17 cellular contexts compared by ENCODE assay signal in the genomic region with DNA sequence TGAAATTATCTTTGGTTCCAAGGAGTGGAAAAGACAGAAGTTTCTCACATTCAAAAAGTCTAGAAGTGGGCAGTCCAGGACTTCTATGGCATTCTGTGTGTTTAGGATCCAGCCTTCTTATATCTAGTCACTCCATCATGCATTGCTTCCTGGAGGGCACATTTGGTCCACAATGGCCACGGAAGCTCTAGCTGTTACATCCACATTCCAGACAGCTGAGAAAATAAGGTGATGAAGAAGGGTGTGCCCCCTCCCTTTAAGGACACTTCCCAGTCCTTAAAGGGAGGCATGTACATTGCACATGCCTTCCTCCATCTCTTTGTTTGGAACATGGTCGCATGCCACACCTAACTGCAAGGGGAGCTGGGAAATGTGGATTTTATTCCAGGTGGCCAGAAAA. TPM values are rescaled to one million over a fixed set of nuclear protein-coding genes. Genes with fewer than 3 reads are reported as not detected.
DNase-seq lines count a peak whose midpoint lies in the region; ATAC-seq, FAIRE-seq and TF ChIP-seq lines count a peak whose summit lies in the region.
"Had no signal": no experiment of that assay in that cellular context is flagged by ENCODE, and none has a peak within 500 bp of the region (broad histone marks: within the 10 kb centered on the region; RNA-seq: fewer than 3 reads in every experiment).

No MANE protein-coding gene starts in this region.

- TF ChIP-seq EP300 in stomach (IDR thresholded peaks at IDR 0.05): no peak

- peak overlapping the region; percentile 52 for H2AFZ ChIP-seq in keratinocyte (ENCODE audit: control insufficient read depth, low read length)

- no peak for TF ChIP-seq POLR2A in stomach (IDR thresholded peaks at IDR 0.05)

- no peak for FAIRE-seq in bronchial epithelial cell (lab: Jason Lieb, UNC)
- peak; percentile 34 for FAIRE-seq in keratinocyte (lab: Jason Lieb, UNC)
- FAIRE-seq: GM12892, H54, RCC 7860 had no signal

- WGBS in right cardiac atrium: 77% methylated on average over 2 of the region's 2 CpGs
- WGBS in stomach, 5 donors: 63 to 76% (median 73%) methylated on average over 2 of the region's 2 CpGs

- H3K27me3 ChIP-seq in right cardiac atrium (ENCODE audit: control insufficient read depth, insufficient read depth) (no peaks in the 10 kb centered on the region), bronchial epithelial cell (ENCODE audit: control insufficient read depth, insufficient read depth, low read length) (no peaks in the 10 kb centered on the region), keratinocyte (ENCODE audit: control insufficient read depth, extremely low read depth, insufficient read depth, low read length) (no peaks in the 10 kb centered on the region), stomach (no peaks in the 10 kb centered on the region)

- no peaks in the 10 kb centered on the region for H3K9me1 ChIP-seq in keratinocyte (ENCODE audit: control insufficient read depth, extremely low read depth, insufficient read depth, low read length)

- TF ChIP-seq CTCF in bronchial epithelial cell (IDR thresholded peaks at IDR 0.05; ENCODE audit: insufficient read depth, low read length, severe bottlenecking): no peak
- TF ChIP-seq CTCF in keratinocyte (optimal IDR thresholded peaks at IDR 0.05 in 1 of 3, IDR thresholded peaks at IDR 0.05 in 1 of 3, conservative IDR thresholded peaks at IDR 0.05 in 1 of 3; ENCODE audit: extremely low read depth in 1 of 3, insufficient read depth in 2 of 3, low read length in 3 of 3): no peak
- TF ChIP-seq CTCF in stomach (IDR thresholded peaks at IDR 0.05): no peak

- H3K79me2 ChIP-seq in keratinocyte (ENCODE audit: control insufficient read depth, insufficient read depth, low read length): no peaks in the 10 kb centered on the region

- H3K9me3 ChIP-seq in right cardiac atrium (ENCODE audit: control insufficient read depth, low read length): no peaks in the 10 kb centered on the region
- no peaks in the 10 kb centered on the region for H3K9me3 ChIP-seq in keratinocyte (ENCODE audit: control insufficient read depth, low read depth, low read length)
- no peaks in the 10 kb centered on the region for H3K9me3 ChIP-seq in stomach

- H3K27ac ChIP-seq in right cardiac atrium (ENCODE audit: low read length) (peak overlapping the region; percentile 2), keratinocyte (ENCODE audit: control insufficient read depth, insufficient read depth, low read length) (no peak overlapping the region), stomach (no peak overlapping the region)
- H3K27ac ChIP-seq: KMS-11 had no signal

- no peak for ATAC-seq in right cardiac atrium

- no peak for DNase-seq in right cardiac atrium
- DNase-seq in cardiac septum (ENCODE audit: low spot score): no peak
- DNase-seq in bronchial epithelial cell (ENCODE audit: low read depth): peak; percentile 59
- DNase-seq in keratinocyte (ENCODE audit: low read depth, low spot score): no peak
- DNase-seq in stimulated activated CD4-positive, alpha-beta T cell treated with anti-CD3 and anti-CD28 coated beads, Interleukin-1b, Interleukin-23, amount 100 ng/mL, for 48 hours: no peak
- DNase-seq in stomach: no peak
- DNase-seq in OCI-M2 (lab: John Stamatoyannopoulos, UW; ENCODE audit: unreplicated experiment): no peak
- DNase-seq in AG20443 (ENCODE audit: low spot score): no peak
- DNase-seq: CD4-positive, alpha-beta memory T cell; HFFc6; MV-4-11; NCI-H1694 treated with DMSO at 0.1 percent for 48 hours; Right ventricle myocardium superior had no signal

- H4K20me1 ChIP-seq in keratinocyte (ENCODE audit: control insufficient read depth, extremely low read depth, insufficient read depth, low read length): no peaks in the 10 kb centered on the region

- dilution Hi-C loops in keratinocyte (cut with MboI; ENCODE audit: extremely low pct_ligation_motif_present, low sequenced_read_pairs): no loop called here

- H3K9ac ChIP-seq in keratinocyte (ENCODE audit: control insufficient read depth, extremely low read depth, insufficient read depth, low read length): no peak overlapping the region
- H3K9ac ChIP-seq: KMS-11 had no signal

- H3K36me3 ChIP-seq in bronchial epithelial cell (ENCODE audit: control insufficient read depth, insufficient read depth, low read length) (no peaks in the 10 kb centered on the region), keratinocyte (ENCODE audit: control insufficient read depth in 2 of 2, extremely low read depth in 1 of 2, insufficient read depth in 2 of 2, low read length in 2 of 2) (no peaks in the 10 kb centered on the region), stomach (no peaks in the 10 kb centered on the region)

- H3K4me1 ChIP-seq in right cardiac atrium (ENCODE audit: control insufficient read depth, insufficient read depth, low read length): no peaks in the 10 kb centered on the region
- H3K4me1 ChIP-seq in keratinocyte (ENCODE audit: control insufficient read depth, extremely low read depth, insufficient read depth, low read length): peaks cover 37% of the 10 kb centered on the region
- peaks cover 0 to 12% (median 10%) of the 10 kb centered on the region in 4 donors for H3K4me1 ChIP-seq in stomach

- no peak overlapping the region for H3K4me3 ChIP-seq in right cardiac atrium (ENCODE audit: low read length)
- H3K4me3 ChIP-seq in bronchial epithelial cell (ENCODE audit: low read depth, low read length): no peak overlapping the region
- H3K4me3 ChIP-seq in keratinocyte (ENCODE audit: control insufficient read depth in 2 of 3, extremely low read depth in 1 of 3, insufficient read depth in 2 of 3, low read depth in 1 of 3, low read length in 3 of 3): no peak overlapping the region
- no peak overlapping the region for H3K4me3 ChIP-seq in stomach

- intact Hi-C loops in right cardiac atrium (cut with DNase I): no loop called here
- intact Hi-C loops in cardiac septum (cut with DNase I): no loop called here
- intact Hi-C loops in stomach (cut with DNase I; ENCODE audit: low total_unique reads): no loop called here

- H3K4me2 ChIP-seq in keratinocyte (ENCODE audit: control insufficient read depth, extremely low read depth, insufficient read depth, low read depth, low read length): peak overlapping the region; percentile 6
- H3K4me2 ChIP-seq: KMS-11 had no signal

RNA-seq across cellular contexts. Expression of a gene that starts 59.9 kb away (rescaled TPM):
- total RNA-seq in right cardiac atrium: 100 to 1,000 TPM in 2 of 4 donors, 10 to 100 TPM in 2; 83.7 to 173 (median 100.0) TPM
- 32.2 TPM for polyA plus RNA-seq in right cardiac atrium
- total RNA-seq in cardiac septum: 99.3 TPM
- 546 and 792 TPM in 2 replicates for total RNA-seq in bronchial epithelial cell
- polyA plus RNA-seq in keratinocyte: 297 to 402 TPM (median 326 TPM) in 3 replicates
- 552 TPM for polyA plus RNA-seq in keratinocyte (2011; ENCODE audit: low read depth)
- 254 and 501 TPM in 2 replicates for polyA plus RNA-seq in keratinocyte (2011; cell fraction: cytosol; rRNA removed)
- polyA plus RNA-seq in keratinocyte (2011; cell fraction: nucleus; rRNA removed): 251 and 289 TPM in 2 replicates
- polyA plus RNA-seq in keratinocyte (2012; ENCODE audit: low replicate concordance): 318 and 409 TPM in 2 replicates
- 283 to 517 TPM (median 357 TPM) in 3 replicates for polyA minus RNA-seq in keratinocyte
- 315 TPM for polyA minus RNA-seq in keratinocyte (2011; cell fraction: cytosol; rRNA and poly(A)+ RNA removed)
- 128 and 247 TPM in 2 replicates for polyA minus RNA-seq in keratinocyte (2011; cell fraction: nucleus; rRNA and poly(A)+ RNA removed)
- total RNA-seq in stomach: 100 to 1,000 TPM in 4 of 5 donors, 10 to 100 TPM in 1; 32.4 to 530 (median 197) TPM
- 10 to 100 TPM; 31.0 to 88.6 (median 84.7) TPM for polyA plus RNA-seq in stomach
